ENCODE assay signal across 19 cellular contexts in genomic region chr1:231124746-231125145, GRCh38. TPM values are rescaled to one million over a fixed set of nuclear protein-coding genes. Genes with fewer than 3 reads are reported as not detected.
DNase-seq lines count a peak whose midpoint lies in the region; ATAC-seq, FAIRE-seq and TF ChIP-seq lines count a peak whose summit lies in the region.
"Had no signal": no experiment of that assay in that cellular context is flagged by ENCODE, and none has a peak within 500 bp of the region (broad histone marks: within the 10 kb centered on the region; RNA-seq: fewer than 3 reads in every experiment).

No MANE protein-coding gene starts in this region.

- no peak for TF ChIP-seq POLR2A in H1 (IDR thresholded peaks at IDR 0.05; ENCODE audit: control extremely low read depth in 1 of 2, low read depth in 2 of 2, low read length in 2 of 2)

- H4K5ac ChIP-seq in H1 (ENCODE audit: insufficient read length, low read depth, low read length) = no peak overlapping the region

- no peaks in the 10 kb centered on the region for H3K36me3 Mint-ChIP-seq in stimulated activated memory B cell treated with anti-CD40 and anti-IgM and Interleukin-4, amounts not matched to agents 10 μg/mL and 1 μg/mL and 100 μg/mL, for 72 hours
- no peaks in the 10 kb centered on the region for H3K36me3 Mint-ChIP-seq in activated naive CD8-positive, alpha-beta T cell treated with anti-CD3 and anti-CD28 coated beads, Interleukin-2, amount 50 U/mL, for 24 hours (ENCODE audit: low read depth)

- TF ChIP-seq EP300 in H1 (IDR thresholded peaks at IDR 0.05; ENCODE audit: borderline replicate concordance in 1 of 2, low read depth in 2 of 2, low read length in 2 of 2) = no peak

- H3K27ac Mint-ChIP-seq in stimulated activated memory B cell treated with anti-CD40 and anti-IgM and Interleukin-4, amounts not matched to agents 10 μg/mL and 1 μg/mL and 100 μg/mL, for 72 hours = no peak overlapping the region
- H3K27ac Mint-ChIP-seq in activated naive CD8-positive, alpha-beta T cell treated with anti-CD3 and anti-CD28 coated beads, Interleukin-2, amount 50 U/mL, for 24 hours = no peak overlapping the region

- POLR2A ChIA-PET in H1 (lab: Charles Lee; ENCODE audit: partially characterized antibody) = no interaction called here

- H3K4me1 ChIP-seq in H1 (replicated peaks in 1 of 4; ENCODE audit: control insufficient read depth in 3 of 4, insufficient read depth in 4 of 4, low read length in 3 of 4) = no peaks in the 10 kb centered on the region
- H3K4me1 ChIP-seq: BLaER1 treated with 17β-estradiol and CSF1 and Interleukin-3, amounts not matched to agents 10 nM and 100 nM had no signal

- in situ Hi-C loops in SK-MEL-5 (cut with HindIII; ENCODE audit: low pct_unique_long_range_greater_than_20kb, low sequenced_read_pairs) = no loop called here

- TF ChIP-seq RAD21 in H1 (IDR thresholded peaks at IDR 0.05 in 1 of 2, conservative IDR thresholded peaks at IDR 0.05 in 1 of 2; ENCODE audit: low read depth in 2 of 2, low read length in 2 of 2) = no peak

- no peaks in the 10 kb centered on the region; a peak in 3 of 7 replicates for H3K27me3 ChIP-seq in H1 (replicated peaks in 1 of 4; ENCODE audit: control insufficient read depth in 3 of 4, extremely low read depth in 1 of 4, insufficient read depth in 3 of 4, low read length in 3 of 4)
- H3K27me3 ChIP-seq: BLaER1 treated with 17β-estradiol and CSF1 and Interleukin-3, amounts not matched to agents 10 nM and 100 nM had no signal

- no peak overlapping the region for H2BK15ac ChIP-seq in H1 (ENCODE audit: low read length)

- FAIRE-seq in H1 (lab: Jason Lieb, UNC) = no peak
- FAIRE-seq: A204.1, G401.6 had no signal

- no peaks in the 10 kb centered on the region for H3K36me3 ChIP-seq in H1 (ENCODE audit: control insufficient read depth in 2 of 4, insufficient read depth in 4 of 4, low read length in 3 of 4)
- H3K36me3 ChIP-seq: BLaER1 treated with 17β-estradiol and CSF1 and Interleukin-3, amounts not matched to agents 10 nM and 100 nM had no signal

- no peak overlapping the region for H2BK120ac ChIP-seq in H1 (replicated peaks; ENCODE audit: low read depth, low read length)

- DNase-seq in SK-MEL-5 (ENCODE audit: low read depth, low spot score) = peak; percentile 38
- no peak for DNase-seq in H1 (ENCODE audit: low read depth in 1 of 2, low spot score in 2 of 2)
- DNase-seq in middle frontal gyrus (ENCODE audit: extremely low spot score, low spot score) = peak; percentile 19
- DNase-seq in activated naive CD8-positive, alpha-beta T cell treated with anti-CD3 and anti-CD28 coated beads, Interleukin-2, amount 50 U/mL, for 24 hours = no peak
- DNase-seq: DND-41, NCI-H1092 treated with DMSO at 0.1 percent for 48 hours, NCI-H1694, NCI-H226, NCI-H524 treated with DMSO at 0.1 percent for 48 hours, SHP77 treated with DMSO at 0.1 percent for 48 hours had no signal

- H3K4me1 Mint-ChIP-seq in stimulated activated memory B cell treated with anti-CD40 and anti-IgM and Interleukin-4, amounts not matched to agents 10 μg/mL and 1 μg/mL and 100 μg/mL, for 72 hours = no peaks in the 10 kb centered on the region
- no peaks in the 10 kb centered on the region for H3K4me1 Mint-ChIP-seq in activated naive CD8-positive, alpha-beta T cell treated with anti-CD3 and anti-CD28 coated beads, Interleukin-2, amount 50 U/mL, for 24 hours

- H2AFZ ChIP-seq in H1 (ENCODE audit: low read length) = no peak overlapping the region

- H3K79me1 ChIP-seq in H1 (ENCODE audit: low read depth, low read length) = no peaks in the 10 kb centered on the region

- H2BK12ac ChIP-seq in H1 (ENCODE audit: low read depth, low read length) = no peak overlapping the region

- H2BK20ac ChIP-seq in H1 (ENCODE audit: low read length) = no peak overlapping the region

- H3K18ac ChIP-seq in H1 (ENCODE audit: extremely low read depth, low read length) = no peak overlapping the region

- no peaks in the 10 kb centered on the region for H3K79me2 ChIP-seq in H1 (ENCODE audit: control insufficient read depth in 1 of 2, insufficient read depth in 2 of 2, low read length in 2 of 2)

- no peak overlapping the region for H4K91ac ChIP-seq in H1 (replicated peaks; ENCODE audit: insufficient read length, low read length)

- no peak for TF ChIP-seq CTCF in H1 (IDR thresholded peaks at IDR 0.05; ENCODE audit: control extremely low read depth in 1 of 3, insufficient read depth in 1 of 3, low read depth in 1 of 3, low read length in 3 of 3)

- H3K23me2 ChIP-seq in H1 (ENCODE audit: low read depth, low read length) = no peaks in the 10 kb centered on the region

- H4K8ac ChIP-seq in H1 (ENCODE audit: extremely low read depth, insufficient read depth, low read length) = peak overlapping the region; percentile 75

- no peak overlapping the region for H3K56ac ChIP-seq in H1 (replicated peaks; ENCODE audit: insufficient read length, low read depth, low read length)

- no peak overlapping the region for H3K4me3 Mint-ChIP-seq in stimulated activated memory B cell treated with anti-CD40 and anti-IgM and Interleukin-4, amounts not matched to agents 10 μg/mL and 1 μg/mL and 100 μg/mL, for 72 hours
- no peak overlapping the region for H3K4me3 Mint-ChIP-seq in activated naive CD8-positive, alpha-beta T cell treated with anti-CD3 and anti-CD28 coated beads, Interleukin-2, amount 50 U/mL, for 24 hours

- H3K23ac ChIP-seq in H1 (ENCODE audit: insufficient read length) = no peak overlapping the region

- peaks cover 0 to 3% of the 10 kb centered on the region in 2 experiments; a peak in 1 of 4 replicates for H3K9me3 ChIP-seq in H1 (ENCODE audit: insufficient read depth in 2 of 2, low read depth in 1 of 2, low read length in 1 of 2)

- ATAC-seq in stimulated activated memory B cell treated with anti-CD40 and anti-IgM and Interleukin-4, amounts not matched to agents 10 μg/mL and 1 μg/mL and 100 μg/mL, for 72 hours = peak; percentile 24
- ATAC-seq in activated naive CD8-positive, alpha-beta T cell treated with anti-CD3 and anti-CD28 coated beads, Interleukin-2, amount 50 U/mL, for 24 hours = no peak
- ATAC-seq in HG03095 (IDR thresholded peaks at IDR 0.05; ENCODE audit: unreplicated experiment) (no peak), GM21786 (IDR thresholded peaks at IDR 0.05; ENCODE audit: unreplicated experiment) (no peak)
- ATAC-seq: HCT116 had no signal

- no peak overlapping the region for H3K4me2 ChIP-seq in H1 (ENCODE audit: insufficient read depth in 1 of 2, low read depth in 2 of 2, low read length in 2 of 2)
- H3K4me2 ChIP-seq: BLaER1 treated with 17β-estradiol and CSF1 and Interleukin-3, amounts not matched to agents 10 nM and 100 nM had no signal

- H3K14ac ChIP-seq in H1 (ENCODE audit: insufficient read length) = no peak overlapping the region

- no peaks in the 10 kb centered on the region for H3K9me3 Mint-ChIP-seq in stimulated activated memory B cell treated with anti-CD40 and anti-IgM and Interleukin-4, amounts not matched to agents 10 μg/mL and 1 μg/mL and 100 μg/mL, for 72 hours
- H3K9me3 Mint-ChIP-seq in activated naive CD8-positive, alpha-beta T cell treated with anti-CD3 and anti-CD28 coated beads, Interleukin-2, amount 50 U/mL, for 24 hours = no peaks in the 10 kb centered on the region

- peaks cover 7% of the 10 kb centered on the region for H3K27me3 Mint-ChIP-seq in stimulated activated memory B cell treated with anti-CD40 and anti-IgM and Interleukin-4, amounts not matched to agents 10 μg/mL and 1 μg/mL and 100 μg/mL, for 72 hours
- H3K27me3 Mint-ChIP-seq in activated naive CD8-positive, alpha-beta T cell treated with anti-CD3 and anti-CD28 coated beads, Interleukin-2, amount 50 U/mL, for 24 hours = no peaks in the 10 kb centered on the region

- no peaks in the 10 kb centered on the region for H4K20me1 ChIP-seq in H1 (replicated peaks in 1 of 2; ENCODE audit: control insufficient read depth in 1 of 2, insufficient read depth in 2 of 2, low read length in 2 of 2)
- H4K20me1 ChIP-seq: BLaER1 treated with 17β-estradiol and CSF1 and Interleukin-3, amounts not matched to agents 10 nM and 100 nM had no signal

- H3K9ac ChIP-seq in H1 (replicated peaks in 1 of 4; ENCODE audit: extremely low read depth in 1 of 4, low read depth in 3 of 4, low read length in 3 of 4) = no peak overlapping the region
- H3K9ac ChIP-seq: BLaER1 treated with 17β-estradiol and CSF1 and Interleukin-3, amounts not matched to agents 10 nM and 100 nM had no signal

- no peak overlapping the region for H2AK5ac ChIP-seq in H1 (ENCODE audit: low read depth, low read length)

- H3K4ac ChIP-seq in H1 (replicated peaks; ENCODE audit: insufficient read length, low read depth, low read length) = no peak overlapping the region

- no peak overlapping the region for H3K27ac ChIP-seq in H1 (ENCODE audit: low read depth, low read length)
- H3K27ac ChIP-seq: BLaER1 treated with 17β-estradiol and CSF1 and Interleukin-3, amounts not matched to agents 10 nM and 100 nM had no signal

- CTCF ChIA-PET in H1 (lab: Charles Lee; ENCODE audit: partially characterized antibody) = interaction anchor here (1.0 to 2.4 kb wide), 2 partner anchors 15 to 33 kb away, joined by 3 to 7 read pairs; no protein-coding TSS in a partner anchor

- no peak overlapping the region for H2BK5ac ChIP-seq in H1 (ENCODE audit: low read depth, low read length)

- H3K4me3 ChIP-seq in H1 (ENCODE audit: extremely low read depth in 1 of 4, insufficient read depth in 2 of 4, low read depth in 3 of 4, low read length in 4 of 4) = no peak overlapping the region
- H3K4me3 ChIP-seq: BLaER1 treated with 17β-estradiol and CSF1 and Interleukin-3, amounts not matched to agents 10 nM and 100 nM had no signal

- 93% methylated on average over 14 of the region's 14 CpGs; no CpG with 5 or more reads in 1 of the 2 experiments for WGBS in H1 (ENCODE audit: extremely low coverage in 1 of 2, insufficient coverage in 1 of 2, insufficient read length in 1 of 2, insufficient replicate concordance in 2 of 2, low coverage in 1 of 2, low lambda C conversion rate in 2 of 2, missing lambda C conversion rate in 1 of 2), 2 experiments

TF ChIP-seq in H1, 55 proteins besides CTCF, POLR2A, EP300 and RAD21 (continues in another document):
- TF ChIP-seq CTBP2 (IDR thresholded peaks at IDR 0.05; ENCODE audit: borderline replicate concordance, insufficient read depth, insufficient read length, low read length) (no peak), SP1 (IDR thresholded peaks at IDR 0.05; ENCODE audit: low read depth, low read length) (no peak)

RNA-seq across cellular contexts. Expression of gene TRIM67, which starts 37.1 kb away (rescaled TPM):
- total RNA-seq in SK-MEL-5 (2014; rRNA removed; shearing (Covaris generic)) = 0.03 TPM in 1 of 2 replicates, not detected in the other
- polyA plus RNA-seq in SK-MEL-5 (2015; cell fraction: cytosol; rRNA removed) = 0.11 TPM in 1 of 2 replicates, not detected in the other
- 0.32 and 0.34 TPM in 2 replicates for polyA plus RNA-seq in SK-MEL-5 (2015; cell fraction: nucleus; rRNA removed)
- not detected in 2 replicates for total RNA-seq in H1 (2021; fragmentation: NEBNext Ultra II Directional; extraction: Animal tissue kit (Norgen Biotek cat#: 25700))
- polyA plus RNA-seq in H1 (2011; rRNA removed) = under 0.01 TPM in 1 of 2 replicates, not detected in the other
- polyA plus RNA-seq in H1 (2011; cell fraction: cytosol; rRNA removed) = under 0.01 TPM
- polyA plus RNA-seq in H1 (2011; cell fraction: nucleus; rRNA removed) = 0.03 TPM
- polyA plus RNA-seq in H1 (2012, experiment 1 of 2) = not detected in 4 replicates
- not detected for polyA plus RNA-seq in H1 (2012, experiment 2 of 2)
- polyA plus RNA-seq in H1 (2013, experiment 1 of 2) = not detected
- not detected for polyA plus RNA-seq in H1 (2013, experiment 2 of 2)
- not detected in 2 replicates for polyA minus RNA-seq in H1 (2011; rRNA and poly(A)+ RNA removed)
- not detected for polyA minus RNA-seq in H1 (2011; cell fraction: cytosol; rRNA and poly(A)+ RNA removed)
- not detected for polyA minus RNA-seq in H1 (2011; cell fraction: nucleus; rRNA and poly(A)+ RNA removed)
- total RNA-seq: MCF 10A, RPMI7951 had no signal

Comparison
In these comparisons a context has a peak if more than half of its experiments do, and no peak if none do; other contexts are left out.
1. DNase-seq: peak in SK-MEL-5 (single experiment) and middle frontal gyrus (single experiment); none in H1 (0 of 2) and activated naive CD8-positive, alpha-beta T cell treated with anti-CD3 and anti-CD28 coated beads, Interleukin-2, amount 50 U/mL, for 24 hours (single experiment).